ENCODE assay signal across 10 cellular contexts in genomic region chr6:30515106-30515505, GRCh38. TPM values are rescaled to one million over a fixed set of nuclear protein-coding genes. Genes with fewer than 3 reads are reported as not detected.
DNase-seq lines count a peak whose midpoint lies in the region; ATAC-seq, FAIRE-seq and TF ChIP-seq lines count a peak whose summit lies in the region.
"Had no signal": no experiment of that assay in that cellular context is flagged by ENCODE, and none has a peak within 500 bp of the region (broad histone marks: within the 10 kb centered on the region; RNA-seq: fewer than 3 reads in every experiment).

No MANE protein-coding gene starts in this region.

- H3K23ac ChIP-seq in mesendoderm (ENCODE audit: low read length): no peak overlapping the region

- no peak for FAIRE-seq in GM12892 (lab: Jason Lieb, UNC)

- no peaks in the 10 kb centered on the region for H3K9me3 Mint-ChIP-seq in stimulated activated naive CD8-positive, alpha-beta T cell treated with anti-CD3 and anti-CD28 coated beads, Interleukin-15, Interleukin-2, amounts not matched to agents 100 ng/mL and 50 ng/mL, for 24 hours
- peaks cover 0 to 10% (median 2%) of the 10 kb centered on the region in 5 experiments for H3K9me3 Mint-ChIP-seq in brain
- H3K9me3 Mint-ChIP-seq in naive thymus-derived CD4-positive, alpha-beta T cell: peaks cover 0 to 24% (median 13%) of the 10 kb centered on the region in 11 donors

- no peaks in the 10 kb centered on the region for H3K36me3 ChIP-seq in naive thymus-derived CD4-positive, alpha-beta T cell (ENCODE audit: control insufficient read depth in 2 of 3, insufficient read depth in 3 of 3, low read length in 3 of 3)
- no peaks in the 10 kb centered on the region for H3K36me3 ChIP-seq in mesendoderm (ENCODE audit: control insufficient read depth, insufficient read depth, low read length)

- H3K9ac ChIP-seq in mesendoderm (ENCODE audit: low read length): no peak overlapping the region

- CTCF ChIA-PET in naive thymus-derived CD4-positive, alpha-beta T cell (lab: Charles Lee): interaction anchor here (0.7 kb wide), 2 partner anchors 31 to 88 kb away, joined by 3 read pairs; no protein-coding TSS in a partner anchor

- H3K4me2 ChIP-seq in mesendoderm (ENCODE audit: low read length): no peak overlapping the region

- no CpG with 5 or more reads among the region's 4 CpGs for WGBS in mesendoderm (ENCODE audit: extremely low coverage, insufficient coverage, low lambda C conversion rate)

- POLR2A ChIA-PET in naive thymus-derived CD4-positive, alpha-beta T cell (lab: Charles Lee): interaction anchor here (0.6 to 21.1 kb wide), 5 partner anchors 13 to 29 kb away, joined by 3 to 652 read pairs (median 63); no protein-coding TSS in a partner anchor

- peak overlapping the region; percentile 86 for H3K4me3 Mint-ChIP-seq in stimulated activated naive CD8-positive, alpha-beta T cell treated with anti-CD3 and anti-CD28 coated beads, Interleukin-15, Interleukin-2, amounts not matched to agents 100 ng/mL and 50 ng/mL, for 24 hours
- H3K4me3 Mint-ChIP-seq in brain: peak overlapping the region; percentile 78 to 83 (median 79)
- H3K4me3 Mint-ChIP-seq in naive thymus-derived CD4-positive, alpha-beta T cell: peak overlapping the region; percentile 82 to 96 (median 89)

- TF ChIP-seq POLR2A in GM12892 (IDR thresholded peaks at IDR 0.05; ENCODE audit: low read depth, low read length): no peak

- H3K79me1 ChIP-seq in mesendoderm (ENCODE audit: low read length): no peaks in the 10 kb centered on the region

- no peak overlapping the region for H3K18ac ChIP-seq in mesendoderm (ENCODE audit: low read length)

- H3K27me3 Mint-ChIP-seq in stimulated activated naive CD8-positive, alpha-beta T cell treated with anti-CD3 and anti-CD28 coated beads, Interleukin-15, Interleukin-2, amounts not matched to agents 100 ng/mL and 50 ng/mL, for 24 hours: no peaks in the 10 kb centered on the region
- peaks cover 35% of the 10 kb centered on the region for H3K27me3 Mint-ChIP-seq in brain
- H3K27me3 Mint-ChIP-seq in naive thymus-derived CD4-positive, alpha-beta T cell: no peaks in the 10 kb centered on the region

- H2BK120ac ChIP-seq in mesendoderm (ENCODE audit: low read depth, low read length): no peak overlapping the region

- no peak for TF ChIP-seq CTCF in brain (conservative IDR thresholded peaks at IDR 0.05)

- H3K9me3 ChIP-seq in naive thymus-derived CD4-positive, alpha-beta T cell (ENCODE audit: control insufficient read depth in 2 of 3, low read length in 3 of 3): peaks cover 0 to 3% (median 0%) of the 10 kb centered on the region in 3 experiments

- peak overlapping the region; percentile 65 for H3K27ac ChIP-seq in naive thymus-derived CD4-positive, alpha-beta T cell (ENCODE audit: low read depth, low read length)
- H3K27ac ChIP-seq in mesendoderm (ENCODE audit: low read depth, low read length): no peak overlapping the region

- H2BK15ac ChIP-seq in mesendoderm (replicated peaks; ENCODE audit: low read depth): no peak overlapping the region

- H3K4me1 Mint-ChIP-seq in stimulated activated naive CD8-positive, alpha-beta T cell treated with anti-CD3 and anti-CD28 coated beads, Interleukin-15, Interleukin-2, amounts not matched to agents 100 ng/mL and 50 ng/mL, for 24 hours (ENCODE audit: low read depth): peaks cover 77% of the 10 kb centered on the region
- no peaks in the 10 kb centered on the region for H3K4me1 Mint-ChIP-seq in brain
- H3K4me1 Mint-ChIP-seq in naive thymus-derived CD4-positive, alpha-beta T cell: peaks cover 37 to 93% (median 67%) of the 10 kb centered on the region in 7 donors

- intact Hi-C loops in naive thymus-derived CD4-positive, alpha-beta T cell (cut with micrococcal nuclease): no loop called here

- no peak overlapping the region for H3K56ac ChIP-seq in mesendoderm (ENCODE audit: low read length)

- no peak overlapping the region for H4K5ac ChIP-seq in mesendoderm (ENCODE audit: low read length)

- peaks cover 30 to 64% of the 10 kb centered on the region in 2 donors for H3K4me1 ChIP-seq in naive thymus-derived CD4-positive, alpha-beta T cell (ENCODE audit: control insufficient read depth in 2 of 2, insufficient read depth in 2 of 2, low read length in 2 of 2)
- H3K4me1 ChIP-seq in mesendoderm (ENCODE audit: control insufficient read depth, low read depth, low read length): no peaks in the 10 kb centered on the region

- H3K36me3 Mint-ChIP-seq in stimulated activated naive CD8-positive, alpha-beta T cell treated with anti-CD3 and anti-CD28 coated beads, Interleukin-15, Interleukin-2, amounts not matched to agents 100 ng/mL and 50 ng/mL, for 24 hours (ENCODE audit: low read depth): peaks cover 19% of the 10 kb centered on the region
- H3K36me3 Mint-ChIP-seq in brain: no peaks in the 10 kb centered on the region
- peaks cover 0 to 15% (median 10%) of the 10 kb centered on the region in 5 donors for H3K36me3 Mint-ChIP-seq in naive thymus-derived CD4-positive, alpha-beta T cell

- no peak overlapping the region for H3K4ac ChIP-seq in mesendoderm (ENCODE audit: low read depth, low read length)

- no peak for DNase-seq in stimulated activated naive CD8-positive, alpha-beta T cell treated with anti-CD3 and anti-CD28 coated beads, Interleukin-15, Interleukin-2, amounts not matched to agents 100 U/mL and 50 U/mL, for 24 hours
- peak in 1 of 9 donors; percentile 13 for DNase-seq in naive thymus-derived CD4-positive, alpha-beta T cell
- no peak for DNase-seq in GM12892 (ENCODE audit: insufficient read length)
- no peak for DNase-seq in HPDE6-E6E7 (ENCODE audit: extremely low spot score)
- DNase-seq in mesendoderm: no peak
- DNase-seq: midbrain, PC-3 had no signal

- H2AK5ac ChIP-seq in mesendoderm (ENCODE audit: low read length): no peak overlapping the region

- no peak overlapping the region for H3K4me3 ChIP-seq in naive thymus-derived CD4-positive, alpha-beta T cell (ENCODE audit: low read length)
- H3K4me3 ChIP-seq in mesendoderm (ENCODE audit: low read length): no peak overlapping the region

- no peak for ATAC-seq in stimulated activated naive CD8-positive, alpha-beta T cell treated with anti-CD3 and anti-CD28 coated beads, Interleukin-15, Interleukin-2, amounts not matched to agents 100 U/mL and 50 U/mL, for 24 hours
- no peak for ATAC-seq in naive thymus-derived CD4-positive, alpha-beta T cell
- ATAC-seq in GM21526 (IDR thresholded peaks at IDR 0.05; ENCODE audit: low FRiP score, unreplicated experiment): no peak
- ATAC-seq: PC-3 had no signal

- no peaks in the 10 kb centered on the region for H3K79me2 ChIP-seq in mesendoderm (ENCODE audit: control insufficient read depth, insufficient read depth, low read length)

- H4K8ac ChIP-seq in mesendoderm (ENCODE audit: low read depth, low read length): no peak overlapping the region

- H3K27me3 ChIP-seq in naive thymus-derived CD4-positive, alpha-beta T cell (ENCODE audit: control insufficient read depth in 2 of 2, insufficient read depth in 2 of 2, low read length in 2 of 2): no peaks in the 10 kb centered on the region
- H3K27me3 ChIP-seq in mesendoderm (ENCODE audit: insufficient read depth, low read length, poor library complexity): no peaks in the 10 kb centered on the region

- peak overlapping the region; percentile 94 for H3K27ac Mint-ChIP-seq in stimulated activated naive CD8-positive, alpha-beta T cell treated with anti-CD3 and anti-CD28 coated beads, Interleukin-15, Interleukin-2, amounts not matched to agents 100 ng/mL and 50 ng/mL, for 24 hours
- H3K27ac Mint-ChIP-seq in brain: peak overlapping the region in 1 of 5 experiments; percentile 55
- peak overlapping the region; percentile 95 to 100 (median 99) for H3K27ac Mint-ChIP-seq in naive thymus-derived CD4-positive, alpha-beta T cell

- no peak overlapping the region for H2BK5ac ChIP-seq in mesendoderm (ENCODE audit: low read length)

RNA-seq across cellular contexts. Expression of gene HLA-E, which starts 25.8 kb away (rescaled TPM):
- 173 TPM for polyA plus RNA-seq in brain (ENCODE audit: insufficient read depth, low read depth, low replicate concordance)
- total RNA-seq in naive thymus-derived CD4-positive, alpha-beta T cell: 1,000 to 10,000 TPM in 4 of 5 experiments, 100 to 1,000 TPM in 1; 614 to 1,412 (median 1,095) TPM
- 1,000 to 10,000 TPM; 3,020 to 3,096 TPM for polyA plus RNA-seq in naive thymus-derived CD4-positive, alpha-beta T cell
- polyA plus RNA-seq in GM12892 (2012; ENCODE audit: missing spikeins): 289 TPM
- 13.9 TPM for polyA plus RNA-seq in mesendoderm (2013, experiment 1 of 2)
- 13.3 TPM for polyA plus RNA-seq in mesendoderm (2013, experiment 2 of 2)

RNA-seq across cellular contexts. Expression of gene GNL1, which starts 41.2 kb away (rescaled TPM):
- 167 TPM for polyA plus RNA-seq in brain (ENCODE audit: insufficient read depth, low read depth, low replicate concordance)
- total RNA-seq in naive thymus-derived CD4-positive, alpha-beta T cell: 100 to 1,000 TPM in 2 of 5 experiments, 10 to 100 TPM in 3; 56.0 to 190 (median 73.1) TPM
- 10 to 100 TPM; 27.7 to 29.6 TPM for polyA plus RNA-seq in naive thymus-derived CD4-positive, alpha-beta T cell
- 37.8 TPM for polyA plus RNA-seq in GM12892 (2012; ENCODE audit: missing spikeins)
- polyA plus RNA-seq in mesendoderm (2013, experiment 1 of 2): 32.3 TPM
- polyA plus RNA-seq in mesendoderm (2013, experiment 2 of 2): 30.9 TPM

RNA-seq across cellular contexts. Expression of gene PRR3, which starts 42.0 kb away (rescaled TPM):
- polyA plus RNA-seq in brain (ENCODE audit: insufficient read depth, low read depth, low replicate concordance): 39.4 TPM
- total RNA-seq in naive thymus-derived CD4-positive, alpha-beta T cell: 10 to 100 TPM; 14.1 to 29.4 (median 23.3) TPM
- 10 to 100 TPM; 11.1 to 14.4 TPM for polyA plus RNA-seq in naive thymus-derived CD4-positive, alpha-beta T cell
- polyA plus RNA-seq in GM12892 (2012; ENCODE audit: missing spikeins): 12.4 TPM
- 13.3 TPM for polyA plus RNA-seq in mesendoderm (2013, experiment 1 of 2)
- polyA plus RNA-seq in mesendoderm (2013, experiment 2 of 2): 12.5 TPM

RNA-seq across cellular contexts. Expression of gene ABCF1, which starts 56.1 kb away (rescaled TPM):
- polyA plus RNA-seq in brain (ENCODE audit: insufficient read depth, low read depth, low replicate concordance): 100 TPM
- total RNA-seq in naive thymus-derived CD4-positive, alpha-beta T cell: 100 to 1,000 TPM in 1 of 5 experiments, 10 to 100 TPM in 4; 65.1 to 116 (median 86.6) TPM
- 10 to 100 TPM; 25.2 to 45.5 TPM for polyA plus RNA-seq in naive thymus-derived CD4-positive, alpha-beta T cell
- polyA plus RNA-seq in GM12892 (2012; ENCODE audit: missing spikeins): 48.3 TPM
- 106 TPM for polyA plus RNA-seq in mesendoderm (2013, experiment 1 of 2)
- 106 TPM for polyA plus RNA-seq in mesendoderm (2013, experiment 2 of 2)

Comparison
In these comparisons a context has a peak if more than half of its experiments do, and no peak if none do; other contexts are left out.
1. RNA of gene HLA-E, which starts 25.8 kb away (polyA plus RNA-seq): 3,020 to 3,096 TPM in naive thymus-derived CD4-positive, alpha-beta T cell; 173 TPM in brain (single experiment); every median in the first group is over 10 times any median in the second.
2. Peak in every context shown above with its lines, with median percentiles within 50 percentile points of each other: H3K4me3 Mint-ChIP-seq.